In genomic region chr1:42680921-42681683, GRCh38 we compare ENCODE assay signal across 1 cellular context.
TF ChIP-seq lines count a peak whose summit lies in the region.

No MANE protein-coding gene starts in this region.

TF ChIP-seq in H1, 55 proteins besides CTCF, POLR2A, EP300 and RAD21:
- peak; percentile 59; the same call in 1 of the 2 replicates for TF ChIP-seq YY1 (IDR thresholded peaks at IDR 0.05; ENCODE audit: low read depth, low read length)
- TF ChIP-seq TBP (IDR thresholded peaks at IDR 0.05; ENCODE audit: low read depth, low read length): peak; percentile 17; the same call in 1 of the 2 replicates
- no peak for TF ChIP-seq SP1 (IDR thresholded peaks at IDR 0.05; ENCODE audit: low read depth, low read length)
- no peak for TF ChIP-seq ATF3 (IDR thresholded peaks at IDR 0.05; ENCODE audit: insufficient read depth, low read depth, low read length)
- peak; percentile 64; the same call in 1 of the 2 replicates for TF ChIP-seq CHD1 (IDR thresholded peaks at IDR 0.05; ENCODE audit: low read depth, low read length)
- no peak for TF ChIP-seq BRCA1 (IDR thresholded peaks at IDR 0.05; ENCODE audit: low read depth, low read length)
- TF ChIP-seq CHD7 (IDR thresholded peaks at IDR 0.05; ENCODE audit: insufficient replicate concordance, low read length): no peak
- TF ChIP-seq JUN (IDR thresholded peaks at IDR 0.05; ENCODE audit: low read depth, low read length): no peak
- no peak for TF ChIP-seq SUZ12 (IDR thresholded peaks at IDR 0.05; ENCODE audit: low read length)
- TF ChIP-seq SIN3A (conservative IDR thresholded peaks at IDR 0.05 in 1 of 2, IDR thresholded peaks at IDR 0.05 in 1 of 2; ENCODE audit: low read depth in 1 of 2, low read length in 2 of 2): 0 out of 4 replicates have a peak, but pooled peaks of 1 of the 2 experiments have one; percentile 37
- TF ChIP-seq RNF2 (IDR thresholded peaks at IDR 0.05; ENCODE audit: borderline replicate concordance, low read depth, low read length, missing control alignments, poor library complexity, severe bottlenecking): no peak
- no peak for TF ChIP-seq PHF8 (conservative IDR thresholded peaks at IDR 0.05; ENCODE audit: low read depth, low read length)
